ENCODE assay signal across 8 cellular contexts in the genomic region with DNA sequence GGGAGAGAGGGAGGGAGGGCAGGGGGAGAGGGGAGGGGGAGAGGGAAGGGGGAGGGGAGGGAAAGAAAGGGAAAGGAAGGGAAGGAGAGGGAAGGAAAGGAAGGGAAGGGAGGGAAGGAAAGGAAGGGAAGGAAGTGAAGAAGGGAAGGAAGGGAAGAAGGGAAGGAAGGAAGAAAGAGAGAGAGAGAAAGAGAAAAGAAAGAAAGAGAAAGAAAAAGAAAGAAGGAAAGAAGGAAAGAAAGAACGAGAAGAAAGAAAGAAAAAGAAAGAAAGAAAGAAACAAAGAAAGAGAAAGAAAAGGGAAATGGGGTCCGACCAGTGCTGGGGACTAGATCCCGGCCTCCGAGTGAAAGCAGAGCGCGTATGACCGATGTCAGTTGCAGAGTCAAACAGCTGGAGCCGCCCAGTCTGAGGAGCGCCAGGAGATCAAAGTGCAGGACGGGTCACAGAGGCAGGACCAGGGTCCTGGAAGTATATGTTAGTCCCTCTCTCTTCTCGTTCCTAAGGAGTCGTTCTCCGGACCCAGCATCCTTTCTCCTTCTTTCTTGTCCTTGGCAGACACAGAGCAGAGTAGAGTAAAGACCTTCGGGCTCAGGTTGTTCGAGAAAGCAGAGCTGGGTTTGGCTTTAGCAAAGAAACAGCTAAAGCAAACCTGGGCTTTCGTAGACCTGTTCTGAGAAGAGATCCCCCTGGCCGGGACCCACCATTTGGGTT.
DNase-seq lines count a peak whose midpoint lies in the region; ATAC-seq, FAIRE-seq and TF ChIP-seq lines count a peak whose summit lies in the region.

No MANE protein-coding gene starts in this region.

- peaks cover 32 to 40% of the 10 kb centered on the region in 2 donors for H3K27me3 Mint-ChIP-seq in stimulated activated naive B cell treated with anti-CD40 and anti-IgM and Interleukin-4, amounts not matched to agents 10 μg/mL and 1 μg/mL and 100 μg/mL, for 72 hours

- H3K27ac ChIP-seq in Panc1 (ENCODE audit: low read length): no peak overlapping the region
- peak overlapping the region; percentile 56 for H3K27ac ChIP-seq in cardiac muscle cell

- peak; percentile 28 for DNase-seq in 8988T
- no peak for DNase-seq in Panc1 (ENCODE audit: low read depth, low spot score)
- peak; percentile 33 to 71 for DNase-seq in cardiac muscle cell (ENCODE audit: low read depth in 1 of 2, low spot score in 1 of 2)
- no peak for DNase-seq in stimulated activated naive B cell treated with anti-CD40 and anti-IgM and Interleukin-4, amounts not matched to agents 10 μg/mL and 1 μg/mL and 100 μg/mL, for 72 hours
- no peak for DNase-seq in T-helper 9 cell
- DNase-seq in frontal cortex (ENCODE audit: low spot score in 2 of 2): no peak
- DNase-seq in medulla oblongata (ENCODE audit: extremely low spot score): no peak

- no TSS peak for BruUV-seq in Panc1 (replicated peaks; lab: Mats Ljungman, UMichigan)

- H3K27ac Mint-ChIP-seq in stimulated activated naive B cell treated with anti-CD40 and anti-IgM and Interleukin-4, amounts not matched to agents 10 μg/mL and 1 μg/mL and 100 μg/mL, for 72 hours: no peak overlapping the region

- H3K9me3 Mint-ChIP-seq in stimulated activated naive B cell treated with anti-CD40 and anti-IgM and Interleukin-4, amounts not matched to agents 10 μg/mL and 1 μg/mL and 100 μg/mL, for 72 hours: peaks cover 0 to 1% of the 10 kb centered on the region in 2 donors

- H3K36me3 Mint-ChIP-seq in stimulated activated naive B cell treated with anti-CD40 and anti-IgM and Interleukin-4, amounts not matched to agents 10 μg/mL and 1 μg/mL and 100 μg/mL, for 72 hours: no peaks in the 10 kb centered on the region

- peaks cover 9 to 13% of the 10 kb centered on the region in 2 donors for H3K4me1 Mint-ChIP-seq in stimulated activated naive B cell treated with anti-CD40 and anti-IgM and Interleukin-4, amounts not matched to agents 10 μg/mL and 1 μg/mL and 100 μg/mL, for 72 hours

- H3K36me3 ChIP-seq in Panc1 (ENCODE audit: control insufficient read depth, insufficient read depth, low read length): no peaks in the 10 kb centered on the region
- H3K36me3 ChIP-seq in cardiac muscle cell: no peaks in the 10 kb centered on the region

- CTCF ChIA-PET in Panc1 (lab: Charles Lee): interaction anchor here (0.5 to 1.7 kb wide), 10 partner anchors 12 to 433 kb away, joined by 3 to 13 read pairs (median 4); no protein-coding TSS in a partner anchor

- peaks cover 8% of the 10 kb centered on the region; the same call in 1 of the 2 replicates for H3K4me1 ChIP-seq in Panc1 (ENCODE audit: control insufficient read depth, insufficient read depth, low read length)
- peaks cover 34% of the 10 kb centered on the region for H3K4me1 ChIP-seq in cardiac muscle cell (ENCODE audit: low read depth)

- FAIRE-seq in frontal cortex (lab: Jason Lieb, UNC): no peak

- no peaks in the 10 kb centered on the region for H3K27me3 ChIP-seq in Panc1 (ENCODE audit: control insufficient read depth, insufficient read depth, low read length)
- no peaks in the 10 kb centered on the region for H3K27me3 ChIP-seq in cardiac muscle cell

- H3K4me3 ChIP-seq in Panc1 (ENCODE audit: low read depth in 2 of 2, low read length in 2 of 2) (peak overlapping the region; percentile 31 to 58), cardiac muscle cell (peak overlapping the region; percentile 30)

- intact Hi-C loops in Panc1 (cut with micrococcal nuclease; ENCODE audit: unreplicated experiment): loop anchor here (1.0 to 5.0 kb wide), 4 partner anchors 92 to 518 kb away; no protein-coding TSS in a partner anchor

- ATAC-seq in GM19397 (IDR thresholded peaks at IDR 0.05; ENCODE audit: unreplicated experiment) (peak; percentile 23), Panc1 (peak; percentile 85)
- peak; percentile 25 to 31 for ATAC-seq in stimulated activated naive B cell treated with anti-CD40 and anti-IgM and Interleukin-4, amounts not matched to agents 10 μg/mL and 1 μg/mL and 100 μg/mL, for 72 hours (replicated peaks)

- in situ Hi-C loops in Panc1 (cut with HindIII; ENCODE audit: low pct_unique_long_range_greater_than_20kb, low sequenced_read_pairs): no loop called here

- H3K4me3 Mint-ChIP-seq in stimulated activated naive B cell treated with anti-CD40 and anti-IgM and Interleukin-4, amounts not matched to agents 10 μg/mL and 1 μg/mL and 100 μg/mL, for 72 hours: no peak overlapping the region

- H3K9me3 ChIP-seq in Panc1 (ENCODE audit: control insufficient read depth, insufficient read depth, low read depth, low read length): no peaks in the 10 kb centered on the region
- no peaks in the 10 kb centered on the region for H3K9me3 ChIP-seq in cardiac muscle cell (ENCODE audit: low read depth)

- no peak for TF ChIP-seq CTCF in Panc1 (IDR thresholded peaks at IDR 0.05)
- no peak for TF ChIP-seq CTCF in cardiac muscle cell (IDR thresholded peaks at IDR 0.05; ENCODE audit: low read depth, low read length)

- POLR2A ChIA-PET in Panc1 (lab: Charles Lee): no interaction called here

Comparison
In these comparisons a context has a peak if more than half of its experiments do, and no peak if none do; other contexts are left out.
1. DNase-seq: peak in 8988T (single experiment) and cardiac muscle cell (2 of 2); none in Panc1 (single experiment), stimulated activated naive B cell treated with anti-CD40 and anti-IgM and Interleukin-4, amounts not matched to agents 10 μg/mL and 1 μg/mL and 100 μg/mL, for 72 hours (single experiment), T-helper 9 cell (single experiment), frontal cortex (0 of 2) and medulla oblongata (single experiment).
2. ATAC-seq: peak in every context shown above with its lines; median percentile 85 in Panc1; 28 in stimulated activated naive B cell treated with anti-CD40 and anti-IgM and Interleukin-4, amounts not matched to agents 10 μg/mL and 1 μg/mL and 100 μg/mL, for 72 hours; 23 in GM19397.